1 cellular context compared by ENCODE assay signal in the genomic region with DNA sequence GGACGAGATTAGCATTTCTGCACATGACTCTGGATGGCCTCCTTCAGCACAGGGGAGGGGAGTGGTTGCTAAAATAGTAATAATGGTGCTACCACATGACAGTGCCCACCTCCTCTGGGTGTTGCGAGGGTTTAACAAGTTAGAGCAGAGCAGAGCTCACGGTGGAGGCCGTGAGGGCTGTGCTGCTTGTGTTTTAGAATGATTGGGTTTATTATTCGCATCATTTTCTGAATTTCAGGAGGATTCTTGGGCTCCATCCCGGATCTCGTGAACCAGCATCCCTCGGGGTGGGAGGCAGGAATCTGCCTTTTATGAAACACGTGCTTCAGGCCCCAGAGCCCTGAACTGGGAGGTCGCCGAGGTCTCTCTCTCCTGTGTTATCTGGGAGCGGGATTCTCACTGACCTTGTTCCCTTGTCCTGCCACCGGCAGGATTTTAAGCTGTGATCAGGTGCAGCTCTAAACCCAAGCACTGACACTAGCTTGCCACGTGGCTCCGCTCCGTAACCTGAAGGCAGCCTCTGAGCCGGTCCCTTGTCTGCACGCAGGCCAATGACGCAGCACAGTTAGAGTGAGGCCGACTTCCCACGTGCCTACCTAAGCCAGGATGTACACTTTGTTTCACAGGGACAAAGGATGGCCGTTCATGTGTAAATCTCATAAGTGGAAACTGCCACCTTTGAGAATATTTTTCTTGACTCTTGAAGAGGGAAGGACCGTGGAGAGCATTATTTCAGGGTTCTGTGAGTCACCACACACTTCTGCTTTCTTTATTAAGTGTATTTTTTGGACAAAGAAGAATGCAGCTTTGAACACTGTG.
TF ChIP-seq lines count a peak whose summit lies in the region.

No MANE protein-coding gene starts in this region.

TF ChIP-seq in GM12878, 131 proteins besides CTCF, POLR2A, EP300 and RAD21 (continued from another document and continues in another):
- TF ChIP-seq, protein P1, sequence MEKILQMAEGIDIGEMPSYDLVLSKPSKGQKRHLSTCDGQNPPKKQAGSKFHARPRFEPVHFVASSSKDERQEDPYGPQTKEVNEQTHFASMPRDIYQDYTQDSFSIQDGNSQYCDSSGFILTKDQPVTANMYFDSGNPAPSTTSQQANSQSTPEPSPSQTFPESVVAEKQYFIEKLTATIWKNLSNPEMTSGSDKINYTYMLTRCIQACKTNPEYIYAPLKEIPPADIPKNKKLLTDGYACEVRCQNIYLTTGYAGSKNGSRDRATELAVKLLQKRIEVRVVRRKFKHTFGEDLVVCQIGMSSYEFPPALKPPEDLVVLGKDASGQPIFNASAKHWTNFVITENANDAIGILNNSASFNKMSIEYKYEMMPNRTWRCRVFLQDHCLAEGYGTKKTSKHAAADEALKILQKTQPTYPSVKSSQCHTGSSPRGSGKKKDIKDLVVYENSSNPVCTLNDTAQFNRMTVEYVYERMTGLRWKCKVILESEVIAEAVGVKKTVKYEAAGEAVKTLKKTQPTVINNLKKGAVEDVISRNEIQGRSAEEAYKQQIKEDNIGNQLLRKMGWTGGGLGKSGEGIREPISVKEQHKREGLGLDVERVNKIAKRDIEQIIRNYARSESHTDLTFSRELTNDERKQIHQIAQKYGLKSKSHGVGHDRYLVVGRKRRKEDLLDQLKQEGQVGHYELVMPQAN (conservative IDR thresholded peaks at IDR 0.05) = no peak
- TF ChIP-seq PAX5 (IDR thresholded peaks at IDR 0.05; ENCODE audit: borderline replicate concordance, low read depth, low read length) (peak; percentile 70), SP1 (IDR thresholded peaks at IDR 0.05; ENCODE audit: low read depth, low read length) (peak; percentile 10), CREB1 (IDR thresholded peaks at IDR 0.05; ENCODE audit: low read depth) (no peak), SPI1 (IDR thresholded peaks at IDR 0.05; ENCODE audit: borderline replicate concordance, insufficient read depth, low read depth, low read length) (peak; percentile 85), PML (IDR thresholded peaks at IDR 0.05; ENCODE audit: low read length) (no peak), MXI1 (IDR thresholded peaks at IDR 0.05; ENCODE audit: low read depth, low read length) (peak; percentile 66), CBX5 (IDR thresholded peaks at IDR 0.05; ENCODE audit: low read depth) (no peak), ZBED1 (IDR thresholded peaks at IDR 0.05; ENCODE audit: borderline replicate concordance) (no peak), NRF1 (conservative IDR thresholded peaks at IDR 0.05; ENCODE audit: low read depth, low read length) (no peak), CBFB (IDR thresholded peaks at IDR 0.05; ENCODE audit: low read depth) (no peak), MEF2B (IDR thresholded peaks at IDR 0.05; ENCODE audit: partially characterized antibody, poor library complexity, severe bottlenecking) (peak; percentile 61), SMAD5 (IDR thresholded peaks at IDR 0.05; ENCODE audit: low read depth) (no peak), SMARCA5 (IDR thresholded peaks at IDR 0.05) (no peak)
- TF ChIP-seq, protein P2, sequence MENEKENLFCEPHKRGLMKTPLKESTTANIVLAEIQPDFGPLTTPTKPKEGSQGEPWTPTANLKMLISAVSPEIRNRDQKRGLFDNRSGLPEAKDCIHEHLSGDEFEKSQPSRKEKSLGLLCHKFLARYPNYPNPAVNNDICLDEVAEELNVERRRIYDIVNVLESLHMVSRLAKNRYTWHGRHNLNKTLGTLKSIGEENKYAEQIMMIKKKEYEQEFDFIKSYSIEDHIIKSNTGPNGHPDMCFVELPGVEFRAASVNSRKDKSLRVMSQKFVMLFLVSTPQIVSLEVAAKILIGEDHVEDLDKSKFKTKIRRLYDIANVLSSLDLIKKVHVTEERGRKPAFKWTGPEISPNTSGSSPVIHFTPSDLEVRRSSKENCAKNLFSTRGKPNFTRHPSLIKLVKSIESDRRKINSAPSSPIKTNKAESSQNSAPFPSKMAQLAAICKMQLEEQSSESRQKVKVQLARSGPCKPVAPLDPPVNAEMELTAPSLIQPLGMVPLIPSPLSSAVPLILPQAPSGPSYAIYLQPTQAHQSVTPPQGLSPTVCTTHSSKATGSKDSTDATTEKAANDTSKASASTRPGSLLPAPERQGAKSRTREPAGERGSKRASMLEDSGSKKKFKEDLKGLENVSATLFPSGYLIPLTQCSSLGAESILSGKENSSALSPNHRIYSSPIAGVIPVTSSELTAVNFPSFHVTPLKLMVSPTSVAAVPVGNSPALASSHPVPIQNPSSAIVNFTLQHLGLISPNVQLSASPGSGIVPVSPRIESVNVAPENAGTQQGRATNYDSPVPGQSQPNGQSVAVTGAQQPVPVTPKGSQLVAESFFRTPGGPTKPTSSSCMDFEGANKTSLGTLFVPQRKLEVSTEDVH (IDR thresholded peaks at IDR 0.05; ENCODE audit: low read depth, partially characterized antibody) = no peak
- TF ChIP-seq, protein P3, sequence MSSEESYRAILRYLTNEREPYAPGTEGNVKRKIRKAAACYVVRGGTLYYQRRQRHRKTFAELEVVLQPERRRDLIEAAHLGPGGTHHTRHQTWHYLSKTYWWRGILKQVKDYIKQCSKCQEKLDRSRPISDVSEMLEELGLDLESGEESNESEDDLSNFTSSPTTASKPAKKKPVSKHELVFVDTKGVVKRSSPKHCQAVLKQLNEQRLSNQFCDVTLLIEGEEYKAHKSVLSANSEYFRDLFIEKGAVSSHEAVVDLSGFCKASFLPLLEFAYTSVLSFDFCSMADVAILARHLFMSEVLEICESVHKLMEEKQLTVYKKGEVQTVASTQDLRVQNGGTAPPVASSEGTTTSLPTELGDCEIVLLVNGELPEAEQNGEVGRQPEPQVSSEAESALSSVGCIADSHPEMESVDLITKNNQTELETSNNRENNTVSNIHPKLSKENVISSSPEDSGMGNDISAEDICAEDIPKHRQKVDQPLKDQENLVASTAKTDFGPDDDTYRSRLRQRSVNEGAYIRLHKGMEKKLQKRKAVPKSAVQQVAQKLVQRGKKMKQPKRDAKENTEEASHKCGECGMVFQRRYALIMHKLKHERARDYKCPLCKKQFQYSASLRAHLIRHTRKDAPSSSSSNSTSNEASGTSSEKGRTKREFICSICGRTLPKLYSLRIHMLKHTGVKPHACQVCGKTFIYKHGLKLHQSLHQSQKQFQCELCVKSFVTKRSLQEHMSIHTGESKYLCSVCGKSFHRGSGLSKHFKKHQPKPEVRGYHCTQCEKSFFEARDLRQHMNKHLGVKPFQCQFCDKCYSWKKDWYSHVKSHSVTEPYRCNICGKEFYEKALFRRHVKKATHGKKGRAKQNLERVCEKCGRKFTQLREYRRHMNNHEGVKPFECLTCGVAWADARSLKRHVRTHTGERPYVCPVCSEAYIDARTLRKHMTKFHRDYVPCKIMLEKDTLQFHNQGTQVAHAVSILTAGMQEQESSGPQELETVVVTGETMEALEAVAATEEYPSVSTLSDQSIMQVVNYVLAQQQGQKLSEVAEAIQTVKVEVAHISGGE (CRISPR knock-in tag; IDR thresholded peaks at IDR 0.05) = no peak
- TF ChIP-seq, protein P4, sequence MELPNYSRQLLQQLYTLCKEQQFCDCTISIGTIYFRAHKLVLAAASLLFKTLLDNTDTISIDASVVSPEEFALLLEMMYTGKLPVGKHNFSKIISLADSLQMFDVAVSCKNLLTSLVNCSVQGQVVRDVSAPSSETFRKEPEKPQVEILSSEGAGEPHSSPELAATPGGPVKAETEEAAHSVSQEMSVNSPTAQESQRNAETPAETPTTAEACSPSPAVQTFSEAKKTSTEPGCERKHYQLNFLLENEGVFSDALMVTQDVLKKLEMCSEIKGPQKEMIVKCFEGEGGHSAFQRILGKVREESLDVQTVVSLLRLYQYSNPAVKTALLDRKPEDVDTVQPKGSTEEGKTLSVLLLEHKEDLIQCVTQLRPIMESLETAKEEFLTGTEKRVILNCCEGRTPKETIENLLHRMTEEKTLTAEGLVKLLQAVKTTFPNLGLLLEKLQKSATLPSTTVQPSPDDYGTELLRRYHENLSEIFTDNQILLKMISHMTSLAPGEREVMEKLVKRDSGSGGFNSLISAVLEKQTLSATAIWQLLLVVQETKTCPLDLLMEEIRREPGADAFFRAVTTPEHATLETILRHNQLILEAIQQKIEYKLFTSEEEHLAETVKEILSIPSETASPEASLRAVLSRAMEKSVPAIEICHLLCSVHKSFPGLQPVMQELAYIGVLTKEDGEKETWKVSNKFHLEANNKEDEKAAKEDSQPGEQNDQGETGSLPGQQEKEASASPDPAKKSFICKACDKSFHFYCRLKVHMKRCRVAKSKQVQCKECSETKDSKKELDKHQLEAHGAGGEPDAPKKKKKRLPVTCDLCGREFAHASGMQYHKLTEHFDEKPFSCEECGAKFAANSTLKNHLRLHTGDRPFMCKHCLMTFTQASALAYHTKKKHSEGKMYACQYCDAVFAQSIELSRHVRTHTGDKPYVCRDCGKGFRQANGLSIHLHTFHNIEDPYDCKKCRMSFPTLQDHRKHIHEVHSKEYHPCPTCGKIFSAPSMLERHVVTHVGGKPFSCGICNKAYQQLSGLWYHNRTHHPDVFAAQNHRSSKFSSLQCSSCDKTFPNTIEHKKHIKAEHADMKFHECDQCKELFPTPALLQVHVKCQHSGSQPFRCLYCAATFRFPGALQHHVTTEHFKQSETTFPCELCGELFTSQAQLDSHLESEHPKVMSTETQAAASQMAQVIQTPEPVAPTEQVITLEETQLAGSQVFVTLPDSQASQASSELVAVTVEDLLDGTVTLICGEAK (IDR thresholded peaks at IDR 0.05; ENCODE audit: borderline replicate concordance) = no peak
- TF ChIP-seq, protein P5, sequence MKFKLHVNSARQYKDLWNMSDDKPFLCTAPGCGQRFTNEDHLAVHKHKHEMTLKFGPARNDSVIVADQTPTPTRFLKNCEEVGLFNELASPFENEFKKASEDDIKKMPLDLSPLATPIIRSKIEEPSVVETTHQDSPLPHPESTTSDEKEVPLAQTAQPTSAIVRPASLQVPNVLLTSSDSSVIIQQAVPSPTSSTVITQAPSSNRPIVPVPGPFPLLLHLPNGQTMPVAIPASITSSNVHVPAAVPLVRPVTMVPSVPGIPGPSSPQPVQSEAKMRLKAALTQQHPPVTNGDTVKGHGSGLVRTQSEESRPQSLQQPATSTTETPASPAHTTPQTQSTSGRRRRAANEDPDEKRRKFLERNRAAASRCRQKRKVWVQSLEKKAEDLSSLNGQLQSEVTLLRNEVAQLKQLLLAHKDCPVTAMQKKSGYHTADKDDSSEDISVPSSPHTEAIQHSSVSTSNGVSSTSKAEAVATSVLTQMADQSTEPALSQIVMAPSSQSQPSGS (IDR thresholded peaks at IDR 0.05; ENCODE audit: low read length) = peak; percentile 34; the same call in 1 of the 2 replicates
- TF ChIP-seq, protein P6, sequence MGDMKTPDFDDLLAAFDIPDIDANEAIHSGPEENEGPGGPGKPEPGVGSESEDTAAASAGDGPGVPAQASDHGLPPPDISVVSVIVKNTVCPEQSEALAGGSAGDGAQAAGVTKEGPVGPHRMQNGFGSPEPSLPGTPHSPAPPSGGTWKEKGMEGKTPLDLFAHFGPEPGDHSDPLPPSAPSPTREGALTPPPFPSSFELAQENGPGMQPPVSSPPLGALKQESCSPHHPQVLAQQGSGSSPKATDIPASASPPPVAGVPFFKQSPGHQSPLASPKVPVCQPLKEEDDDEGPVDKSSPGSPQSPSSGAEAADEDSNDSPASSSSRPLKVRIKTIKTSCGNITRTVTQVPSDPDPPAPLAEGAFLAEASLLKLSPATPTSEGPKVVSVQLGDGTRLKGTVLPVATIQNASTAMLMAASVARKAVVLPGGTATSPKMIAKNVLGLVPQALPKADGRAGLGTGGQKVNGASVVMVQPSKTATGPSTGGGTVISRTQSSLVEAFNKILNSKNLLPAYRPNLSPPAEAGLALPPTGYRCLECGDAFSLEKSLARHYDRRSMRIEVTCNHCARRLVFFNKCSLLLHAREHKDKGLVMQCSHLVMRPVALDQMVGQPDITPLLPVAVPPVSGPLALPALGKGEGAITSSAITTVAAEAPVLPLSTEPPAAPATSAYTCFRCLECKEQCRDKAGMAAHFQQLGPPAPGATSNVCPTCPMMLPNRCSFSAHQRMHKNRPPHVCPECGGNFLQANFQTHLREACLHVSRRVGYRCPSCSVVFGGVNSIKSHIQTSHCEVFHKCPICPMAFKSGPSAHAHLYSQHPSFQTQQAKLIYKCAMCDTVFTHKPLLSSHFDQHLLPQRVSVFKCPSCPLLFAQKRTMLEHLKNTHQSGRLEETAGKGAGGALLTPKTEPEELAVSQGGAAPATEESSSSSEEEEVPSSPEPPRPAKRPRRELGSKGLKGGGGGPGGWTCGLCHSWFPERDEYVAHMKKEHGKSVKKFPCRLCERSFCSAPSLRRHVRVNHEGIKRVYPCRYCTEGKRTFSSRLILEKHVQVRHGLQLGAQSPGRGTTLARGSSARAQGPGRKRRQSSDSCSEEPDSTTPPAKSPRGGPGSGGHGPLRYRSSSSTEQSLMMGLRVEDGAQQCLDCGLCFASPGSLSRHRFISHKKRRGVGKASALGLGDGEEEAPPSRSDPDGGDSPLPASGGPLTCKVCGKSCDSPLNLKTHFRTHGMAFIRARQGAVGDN (IDR thresholded peaks at IDR 0.05) = peak; percentile 49; the same call in 1 of the 2 replicates
- TF ChIP-seq, protein P7, sequence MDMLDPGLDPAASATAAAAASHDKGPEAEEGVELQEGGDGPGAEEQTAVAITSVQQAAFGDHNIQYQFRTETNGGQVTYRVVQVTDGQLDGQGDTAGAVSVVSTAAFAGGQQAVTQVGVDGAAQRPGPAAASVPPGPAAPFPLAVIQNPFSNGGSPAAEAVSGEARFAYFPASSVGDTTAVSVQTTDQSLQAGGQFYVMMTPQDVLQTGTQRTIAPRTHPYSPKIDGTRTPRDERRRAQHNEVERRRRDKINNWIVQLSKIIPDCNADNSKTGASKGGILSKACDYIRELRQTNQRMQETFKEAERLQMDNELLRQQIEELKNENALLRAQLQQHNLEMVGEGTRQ (IDR thresholded peaks at IDR 0.05; ENCODE audit: borderline replicate concordance, low read depth, low read length) = peak; percentile 26; the same call in 1 of the 2 replicates
- TF ChIP-seq, protein P8, sequence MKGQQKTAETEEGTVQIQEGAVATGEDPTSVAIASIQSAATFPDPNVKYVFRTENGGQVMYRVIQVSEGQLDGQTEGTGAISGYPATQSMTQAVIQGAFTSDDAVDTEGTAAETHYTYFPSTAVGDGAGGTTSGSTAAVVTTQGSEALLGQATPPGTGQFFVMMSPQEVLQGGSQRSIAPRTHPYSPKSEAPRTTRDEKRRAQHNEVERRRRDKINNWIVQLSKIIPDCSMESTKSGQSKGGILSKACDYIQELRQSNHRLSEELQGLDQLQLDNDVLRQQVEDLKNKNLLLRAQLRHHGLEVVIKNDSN (IDR thresholded peaks at IDR 0.05; ENCODE audit: borderline replicate concordance, extremely low read length, insufficient read depth, low read depth, low read length) = peak; percentile 26
